ENCODE assay signal across 16 cellular contexts in the genomic region with DNA sequence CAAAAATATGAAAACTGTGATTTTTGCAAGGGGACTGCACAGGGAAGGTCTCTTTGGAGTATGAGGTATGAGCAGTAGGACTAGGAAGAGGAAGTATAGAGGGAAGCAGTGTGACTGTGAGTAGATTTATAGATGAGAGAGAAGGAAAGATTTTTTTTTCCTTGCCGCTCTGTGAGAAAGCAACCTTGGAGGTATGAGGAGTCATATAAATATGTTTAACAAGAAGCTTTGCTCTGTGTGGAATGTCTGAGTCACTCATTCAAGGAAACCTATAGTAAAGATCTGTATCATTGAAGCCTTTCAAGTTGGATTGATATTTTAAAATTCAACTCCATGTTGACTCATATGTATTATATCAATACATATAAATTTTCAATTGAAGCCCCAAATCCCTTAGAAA. TPM values are rescaled to one million over a fixed set of nuclear protein-coding genes. Genes with fewer than 3 reads are reported as not detected.
A peak's percentile ranks its signal among the peaks of the same experiment; 100 is the strongest.
DNase-seq lines count a peak whose midpoint lies in the region; ATAC-seq, FAIRE-seq and TF ChIP-seq lines count a peak whose summit lies in the region.
"Had no signal": no experiment of that assay in that cellular context is flagged by ENCODE, and none has a peak within 500 bp of the region (broad histone marks: within the 10 kb centered on the region; RNA-seq: fewer than 3 reads in every experiment).

No MANE protein-coding gene starts in this region.

- H3K27me3 Mint-ChIP-seq in activated CD4-positive, alpha-beta T cell treated with anti-CD3 and anti-CD28 coated beads for 36 hours: no peaks in the 10 kb centered on the region

- peaks cover 41% of the 10 kb centered on the region for H3K4me1 Mint-ChIP-seq in activated CD4-positive, alpha-beta T cell treated with anti-CD3 and anti-CD28 coated beads for 36 hours

- H3K9me3 ChIP-seq in right lobe of liver: no peaks in the 10 kb centered on the region
- H3K9me3 ChIP-seq: thoracic aorta had no signal

- WGBS in right lobe of liver (ENCODE audit: insufficient coverage, low coverage, low lambda C conversion rate, missing lambda C conversion rate): 0% methylated on average over 1 of the region's 1 CpG

- peak; percentile 86 for ATAC-seq in activated CD4-positive, alpha-beta T cell treated with anti-CD3 and anti-CD28 coated beads for 36 hours
- ATAC-seq in GM18517 (IDR thresholded peaks at IDR 0.05; ENCODE audit: unreplicated experiment): no peak
- ATAC-seq in right lobe of liver: no peak
- no peak for ATAC-seq in GM21360 (IDR thresholded peaks at IDR 0.05; ENCODE audit: unreplicated experiment)

- no peaks in the 10 kb centered on the region for H3K4me1 ChIP-seq in right lobe of liver

- H3K27ac Mint-ChIP-seq in activated CD4-positive, alpha-beta T cell treated with anti-CD3 and anti-CD28 coated beads for 36 hours: no peak overlapping the region

- POLR2A ChIA-PET in activated CD4-positive, alpha-beta T cell treated with anti-CD3 and anti-CD28 coated beads for 36 hours (lab: Charles Lee): interaction anchor here (0.6 kb wide), 1 partner anchor 180 kb away, joined by 3 read pairs; no protein-coding TSS in a partner anchor

- H3K27me3 ChIP-seq in right lobe of liver: no peaks in the 10 kb centered on the region

- no peak for FAIRE-seq in RCC 7860 (lab: Jason Lieb, UNC)

- no peak overlapping the region for H3K4me3 Mint-ChIP-seq in activated CD4-positive, alpha-beta T cell treated with anti-CD3 and anti-CD28 coated beads for 36 hours

- no peak overlapping the region for H3K27ac ChIP-seq in right lobe of liver
- H3K27ac ChIP-seq: SK-N-MC, thoracic aorta had no signal

- H3K4me3 ChIP-seq in choroid plexus epithelial cell (ENCODE audit: low read depth, low read length) (no peak overlapping the region), right lobe of liver (no peak overlapping the region)
- H3K4me3 ChIP-seq: SK-N-MC, thoracic aorta had no signal

- H3K9me3 Mint-ChIP-seq in activated CD4-positive, alpha-beta T cell treated with anti-CD3 and anti-CD28 coated beads for 36 hours (ENCODE audit: low read depth): no peaks in the 10 kb centered on the region

- no peak for DNase-seq in activated CD4-positive, alpha-beta T cell treated with anti-CD3 and anti-CD28 coated beads for 36 hours
- no peak for DNase-seq in activated CD4-positive, alpha-beta T cell treated with anti-CD3 and anti-CD28 coated beads for 48 hours
- DNase-seq in RCC 7860 (ENCODE audit: low spot score) (peak; percentile 12), choroid plexus epithelial cell (ENCODE audit: low read depth) (peak; percentile 79), pulmonary artery endothelial cell (ENCODE audit: low read depth, low spot score) (peak; percentile 5), right lobe of liver (no peak)
- DNase-seq: activated CD4-positive, alpha-beta T cell treated with anti-CD3 and anti-CD28 coated beads for 4 hours; amygdala; DMS153; NCI-H1048; NCI-H526; retina had no signal

- CTCF ChIA-PET in activated CD4-positive, alpha-beta T cell treated with anti-CD3 and anti-CD28 coated beads for 36 hours (lab: Charles Lee): interaction anchor here (1.0 to 2.9 kb wide), 5 partner anchors 12 to 989 kb away, joined by 3 to 11 read pairs (median 3); no protein-coding TSS in a partner anchor

- H3K36me3 ChIP-seq in right lobe of liver: peaks cover 0 to 4% (median 0%) of the 10 kb centered on the region in 4 donors
- H3K36me3 ChIP-seq: thoracic aorta had no signal

- H3K36me3 Mint-ChIP-seq in activated CD4-positive, alpha-beta T cell treated with anti-CD3 and anti-CD28 coated beads for 36 hours (ENCODE audit: low read depth): peaks cover 53% of the 10 kb centered on the region

- TF ChIP-seq CTCF in choroid plexus epithelial cell (conservative IDR thresholded peaks at IDR 0.05; ENCODE audit: low read depth, low read length): no peak
- TF ChIP-seq CTCF in right lobe of liver (IDR thresholded peaks at IDR 0.05): no peak

- TF ChIP-seq POLR2A in right lobe of liver (IDR thresholded peaks at IDR 0.05): no peak

- intact Hi-C loops in activated CD4-positive, alpha-beta T cell treated with anti-CD3 and anti-CD28 coated beads for 36 hours (cut with DNase I, micrococcal nuclease): loop anchor here in 1 of 2 experiments (10.0 kb wide), 1 partner anchor 332 kb away; no protein-coding TSS in a partner anchor
- intact Hi-C loops in right lobe of liver (cut with DNase I): no loop called here

RNA-seq across cellular contexts. Expression of gene DNHD1, which starts 26.2 kb away (rescaled TPM):
- 10 to 100 TPM; 20.9 to 21.0 TPM for total RNA-seq in activated CD4-positive, alpha-beta T cell treated with anti-CD3 and anti-CD28 coated beads for 36 hours
- total RNA-seq in pulmonary artery endothelial cell (2.0 and 2.5 TPM in 2 replicates), right lobe of liver (10 to 100 TPM in 1 of 6 experiments, 1 to 10 TPM in 5; 1.9 to 10.3 (median 6.1) TPM)

RNA-seq across cellular contexts. Expression of gene TIMM10B, which starts 42.0 kb away (rescaled TPM):
- total RNA-seq in activated CD4-positive, alpha-beta T cell treated with anti-CD3 and anti-CD28 coated beads for 36 hours: 10 to 100 TPM; 27.1 to 39.2 TPM
- total RNA-seq in pulmonary artery endothelial cell (23.4 and 27.9 TPM in 2 replicates), right lobe of liver (10 to 100 TPM; 10.3 to 33.9 (median 14.1) TPM)

RNA-seq across cellular contexts. Expression of gene ARFIP2, which starts 42.1 kb away (rescaled TPM):
- total RNA-seq in activated CD4-positive, alpha-beta T cell treated with anti-CD3 and anti-CD28 coated beads for 36 hours: 10 to 100 TPM; 36.7 to 40.3 TPM
- total RNA-seq in pulmonary artery endothelial cell (53.2 and 64.8 TPM in 2 replicates), right lobe of liver (10 to 100 TPM; 14.6 to 33.3 (median 23.1) TPM)

RNA-seq across cellular contexts. Expression of gene TRIM3, which starts 49.5 kb away (rescaled TPM):
- total RNA-seq in activated CD4-positive, alpha-beta T cell treated with anti-CD3 and anti-CD28 coated beads for 36 hours: 1 to 10 TPM; 3.8 to 4.2 TPM
- total RNA-seq in pulmonary artery endothelial cell (25.6 and 30.3 TPM in 2 replicates), right lobe of liver (1 to 10 TPM; 5.0 to 8.9 (median 6.7) TPM)

Comparison
In these comparisons a context has a peak if more than half of its experiments do, and no peak if none do; other contexts are left out.
1. DNase-seq: peak in RCC 7860 (single experiment), choroid plexus epithelial cell (single experiment) and pulmonary artery endothelial cell (single experiment); none in activated CD4-positive, alpha-beta T cell treated with anti-CD3 and anti-CD28 coated beads for 36 hours (single experiment), activated CD4-positive, alpha-beta T cell treated with anti-CD3 and anti-CD28 coated beads for 48 hours (single experiment) and right lobe of liver (0 of 3).